Comparison of ENCODE assay signal across 1 cellular context in the genomic region with DNA sequence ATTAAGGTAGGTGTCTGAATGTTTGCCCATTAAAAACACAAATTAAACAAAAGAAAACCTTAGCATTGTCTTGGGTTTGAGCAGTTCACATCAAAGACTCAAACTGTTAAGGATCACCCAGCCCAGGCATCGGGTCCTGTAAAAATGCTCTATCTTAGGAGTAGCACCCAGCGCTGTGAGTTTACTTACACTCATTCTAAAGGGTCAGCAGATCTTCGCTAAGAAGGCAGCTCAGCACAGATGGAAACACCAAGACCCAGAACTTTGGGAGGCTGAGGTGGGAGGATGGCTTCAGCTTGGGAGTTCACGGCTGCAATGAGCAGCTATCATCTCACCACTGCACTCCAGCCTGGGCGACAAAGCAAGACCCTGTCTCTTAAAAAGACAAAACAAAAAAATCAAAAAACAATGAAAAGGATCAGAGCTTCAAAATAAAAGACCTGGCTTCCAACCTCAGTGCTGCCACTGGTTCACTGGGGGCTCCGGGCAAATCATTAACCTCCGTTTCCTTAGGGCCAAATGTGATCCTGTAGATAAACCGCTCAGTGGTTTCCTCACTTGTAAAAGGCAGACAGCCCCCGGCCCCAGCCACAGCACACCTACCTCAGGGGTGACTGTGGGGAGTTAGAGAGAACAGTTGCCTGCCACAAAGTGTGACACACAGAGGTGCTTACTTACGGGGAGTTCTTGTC.
TF ChIP-seq lines count a peak whose summit lies in the region.

No MANE protein-coding gene starts in this region.

TF ChIP-seq in HepG2, 621 proteins besides CTCF, POLR2A, EP300 and RAD21 (continues in another document):
- TF ChIP-seq, protein P1, sequence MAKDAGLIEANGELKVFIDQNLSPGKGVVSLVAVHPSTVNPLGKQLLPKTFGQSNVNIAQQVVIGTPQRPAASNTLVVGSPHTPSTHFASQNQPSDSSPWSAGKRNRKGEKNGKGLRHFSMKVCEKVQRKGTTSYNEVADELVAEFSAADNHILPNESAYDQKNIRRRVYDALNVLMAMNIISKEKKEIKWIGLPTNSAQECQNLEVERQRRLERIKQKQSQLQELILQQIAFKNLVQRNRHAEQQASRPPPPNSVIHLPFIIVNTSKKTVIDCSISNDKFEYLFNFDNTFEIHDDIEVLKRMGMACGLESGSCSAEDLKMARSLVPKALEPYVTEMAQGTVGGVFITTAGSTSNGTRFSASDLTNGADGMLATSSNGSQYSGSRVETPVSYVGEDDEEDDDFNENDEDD (CRISPR knock-in tag; IDR thresholded peaks at IDR 0.05; ENCODE audit: borderline replicate concordance): 0 out of 2 replicates have a peak, but pooled peaks have one; percentile 23
- 0 out of 2 replicates have a peak, but pooled peaks have one; percentile 54 for TF ChIP-seq ESRRA (CRISPR knock-in tag; IDR thresholded peaks at IDR 0.05; ENCODE audit: low read depth)
- 0 out of 2 replicates have a peak, but pooled peaks have one; percentile 43 for TF ChIP-seq ELF4 (CRISPR knock-in tag; IDR thresholded peaks at IDR 0.05; ENCODE audit: borderline replicate concordance)
- peak; percentile 84; the same call in 1 of the 2 replicates for TF ChIP-seq POLR2AphosphoS2 (IDR thresholded peaks at IDR 0.05; ENCODE audit: low read depth, low read length)
- TF ChIP-seq, protein P2, sequence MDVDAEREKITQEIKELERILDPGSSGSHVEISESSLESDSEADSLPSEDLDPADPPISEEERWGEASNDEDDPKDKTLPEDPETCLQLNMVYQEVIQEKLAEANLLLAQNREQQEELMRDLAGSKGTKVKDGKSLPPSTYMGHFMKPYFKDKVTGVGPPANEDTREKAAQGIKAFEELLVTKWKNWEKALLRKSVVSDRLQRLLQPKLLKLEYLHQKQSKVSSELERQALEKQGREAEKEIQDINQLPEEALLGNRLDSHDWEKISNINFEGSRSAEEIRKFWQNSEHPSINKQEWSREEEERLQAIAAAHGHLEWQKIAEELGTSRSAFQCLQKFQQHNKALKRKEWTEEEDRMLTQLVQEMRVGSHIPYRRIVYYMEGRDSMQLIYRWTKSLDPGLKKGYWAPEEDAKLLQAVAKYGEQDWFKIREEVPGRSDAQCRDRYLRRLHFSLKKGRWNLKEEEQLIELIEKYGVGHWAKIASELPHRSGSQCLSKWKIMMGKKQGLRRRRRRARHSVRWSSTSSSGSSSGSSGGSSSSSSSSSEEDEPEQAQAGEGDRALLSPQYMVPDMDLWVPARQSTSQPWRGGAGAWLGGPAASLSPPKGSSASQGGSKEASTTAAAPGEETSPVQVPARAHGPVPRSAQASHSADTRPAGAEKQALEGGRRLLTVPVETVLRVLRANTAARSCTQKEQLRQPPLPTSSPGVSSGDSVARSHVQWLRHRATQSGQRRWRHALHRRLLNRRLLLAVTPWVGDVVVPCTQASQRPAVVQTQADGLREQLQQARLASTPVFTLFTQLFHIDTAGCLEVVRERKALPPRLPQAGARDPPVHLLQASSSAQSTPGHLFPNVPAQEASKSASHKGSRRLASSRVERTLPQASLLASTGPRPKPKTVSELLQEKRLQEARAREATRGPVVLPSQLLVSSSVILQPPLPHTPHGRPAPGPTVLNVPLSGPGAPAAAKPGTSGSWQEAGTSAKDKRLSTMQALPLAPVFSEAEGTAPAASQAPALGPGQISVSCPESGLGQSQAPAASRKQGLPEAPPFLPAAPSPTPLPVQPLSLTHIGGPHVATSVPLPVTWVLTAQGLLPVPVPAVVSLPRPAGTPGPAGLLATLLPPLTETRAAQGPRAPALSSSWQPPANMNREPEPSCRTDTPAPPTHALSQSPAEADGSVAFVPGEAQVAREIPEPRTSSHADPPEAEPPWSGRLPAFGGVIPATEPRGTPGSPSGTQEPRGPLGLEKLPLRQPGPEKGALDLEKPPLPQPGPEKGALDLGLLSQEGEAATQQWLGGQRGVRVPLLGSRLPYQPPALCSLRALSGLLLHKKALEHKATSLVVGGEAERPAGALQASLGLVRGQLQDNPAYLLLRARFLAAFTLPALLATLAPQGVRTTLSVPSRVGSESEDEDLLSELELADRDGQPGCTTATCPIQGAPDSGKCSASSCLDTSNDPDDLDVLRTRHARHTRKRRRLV (CRISPR knock-in tag; IDR thresholded peaks at IDR 0.05): no peak
- TF ChIP-seq ZNF781 (CRISPR knock-in tag; IDR thresholded peaks at IDR 0.05; ENCODE audit: borderline replicate concordance, not compliant biosample characterization): no peak
- TF ChIP-seq, protein P3, sequence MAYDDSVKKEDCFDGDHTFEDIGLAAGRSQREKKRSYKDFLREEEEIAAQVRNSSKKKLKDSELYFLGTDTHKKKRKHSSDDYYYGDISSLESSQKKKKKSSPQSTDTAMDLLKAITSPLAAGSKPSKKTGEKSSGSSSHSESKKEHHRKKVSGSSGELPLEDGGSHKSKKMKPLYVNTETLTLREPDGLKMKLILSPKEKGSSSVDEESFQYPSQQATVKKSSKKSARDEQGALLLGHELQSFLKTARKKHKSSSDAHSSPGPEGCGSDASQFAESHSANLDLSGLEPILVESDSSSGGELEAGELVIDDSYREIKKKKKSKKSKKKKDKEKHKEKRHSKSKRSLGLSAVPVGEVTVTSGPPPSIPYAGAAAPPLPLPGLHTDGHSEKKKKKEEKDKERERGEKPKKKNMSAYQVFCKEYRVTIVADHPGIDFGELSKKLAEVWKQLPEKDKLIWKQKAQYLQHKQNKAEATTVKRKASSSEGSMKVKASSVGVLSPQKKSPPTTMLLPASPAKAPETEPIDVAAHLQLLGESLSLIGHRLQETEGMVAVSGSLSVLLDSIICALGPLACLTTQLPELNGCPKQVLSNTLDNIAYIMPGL (CRISPR knock-in tag; IDR thresholded peaks at IDR 0.05; ENCODE audit: borderline replicate concordance in 1 of 2, low read depth in 1 of 2): no peak
- TF ChIP-seq REPIN1 (CRISPR knock-in tag; IDR thresholded peaks at IDR 0.05; ENCODE audit: borderline replicate concordance, low read depth): peak; percentile 53; the same call in 1 of the 2 replicates
- TF ChIP-seq HNF4G (IDR thresholded peaks at IDR 0.05; ENCODE audit: borderline replicate concordance, low read depth, low read length): 0 out of 2 replicates have a peak, but pooled peaks have one; percentile 8
- no peak for TF ChIP-seq HNF4G (CRISPR knock-in tag; IDR thresholded peaks at IDR 0.05; ENCODE audit: borderline replicate concordance, low read depth)
- TF ChIP-seq ZNF652 (CRISPR knock-in tag; IDR thresholded peaks at IDR 0.05; ENCODE audit: borderline replicate concordance, low read depth): peak; percentile 21; the same call in 1 of the 2 replicates
- TF ChIP-seq ZNF629 (CRISPR knock-in tag; conservative IDR thresholded peaks at IDR 0.05): no peak
- no peak for TF ChIP-seq HIVEP1 (CRISPR knock-in tag; IDR thresholded peaks at IDR 0.05)
- peak; percentile 37 for TF ChIP-seq RBM22 (optimal IDR thresholded peaks at IDR 0.05; ENCODE audit: low read length)
- TF ChIP-seq RXRA (CRISPR knock-in tag; IDR thresholded peaks at IDR 0.05): peak; percentile 24; the same call in 1 of the 2 replicates
- TF ChIP-seq ARID5B (CRISPR knock-in tag; IDR thresholded peaks at IDR 0.05): peak; percentile 38; the same call in 1 of the 2 replicates
- peak; percentile 6; the same call in 1 of the 2 replicates for TF ChIP-seq SMC3 (IDR thresholded peaks at IDR 0.05; ENCODE audit: low read length)
- TF ChIP-seq RARA (CRISPR knock-in tag; IDR thresholded peaks at IDR 0.05): peak; percentile 9; the same call in 1 of the 2 replicates
- TF ChIP-seq, protein P4, sequence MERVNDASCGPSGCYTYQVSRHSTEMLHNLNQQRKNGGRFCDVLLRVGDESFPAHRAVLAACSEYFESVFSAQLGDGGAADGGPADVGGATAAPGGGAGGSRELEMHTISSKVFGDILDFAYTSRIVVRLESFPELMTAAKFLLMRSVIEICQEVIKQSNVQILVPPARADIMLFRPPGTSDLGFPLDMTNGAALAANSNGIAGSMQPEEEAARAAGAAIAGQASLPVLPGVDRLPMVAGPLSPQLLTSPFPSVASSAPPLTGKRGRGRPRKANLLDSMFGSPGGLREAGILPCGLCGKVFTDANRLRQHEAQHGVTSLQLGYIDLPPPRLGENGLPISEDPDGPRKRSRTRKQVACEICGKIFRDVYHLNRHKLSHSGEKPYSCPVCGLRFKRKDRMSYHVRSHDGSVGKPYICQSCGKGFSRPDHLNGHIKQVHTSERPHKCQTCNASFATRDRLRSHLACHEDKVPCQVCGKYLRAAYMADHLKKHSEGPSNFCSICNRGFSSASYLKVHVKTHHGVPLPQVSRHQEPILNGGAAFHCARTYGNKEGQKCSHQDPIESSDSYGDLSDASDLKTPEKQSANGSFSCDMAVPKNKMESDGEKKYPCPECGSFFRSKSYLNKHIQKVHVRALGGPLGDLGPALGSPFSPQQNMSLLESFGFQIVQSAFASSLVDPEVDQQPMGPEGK (CRISPR knock-in tag; IDR thresholded peaks at IDR 0.05): peak; percentile 94
- peak; percentile 62 for TF ChIP-seq GATAD2A (CRISPR knock-in tag; IDR thresholded peaks at IDR 0.05)
- TF ChIP-seq CBFB (CRISPR knock-in tag; IDR thresholded peaks at IDR 0.05): peak; percentile 6; the same call in 1 of the 2 replicates
- TF ChIP-seq SNAI1 (CRISPR knock-in tag; IDR thresholded peaks at IDR 0.05; ENCODE audit: borderline replicate concordance): 0 out of 2 replicates have a peak, but pooled peaks have one; percentile 47
- TF ChIP-seq SP2 (CRISPR knock-in tag; IDR thresholded peaks at IDR 0.05): no peak
- TF ChIP-seq MYNN (CRISPR knock-in tag; IDR thresholded peaks at IDR 0.05; ENCODE audit: low read depth): peak; percentile 100
- TF ChIP-seq AHDC1 (CRISPR knock-in tag; IDR thresholded peaks at IDR 0.05; ENCODE audit: borderline replicate concordance): 0 out of 2 replicates have a peak, but pooled peaks have one; percentile 3
- no peak for TF ChIP-seq TCF7 (IDR thresholded peaks at IDR 0.05; ENCODE audit: low read depth)
- 0 out of 2 replicates have a peak, but pooled peaks have one; percentile 14 for TF ChIP-seq ZNF615 (CRISPR knock-in tag; IDR thresholded peaks at IDR 0.05; ENCODE audit: borderline replicate concordance)
- peak; percentile 46 for TF ChIP-seq HDAC1 (CRISPR knock-in tag; IDR thresholded peaks at IDR 0.05)
- TF ChIP-seq ZNF883 (CRISPR knock-in tag; IDR thresholded peaks at IDR 0.05; ENCODE audit: not compliant biosample characterization): peak; percentile 61
- TF ChIP-seq, protein P5, sequence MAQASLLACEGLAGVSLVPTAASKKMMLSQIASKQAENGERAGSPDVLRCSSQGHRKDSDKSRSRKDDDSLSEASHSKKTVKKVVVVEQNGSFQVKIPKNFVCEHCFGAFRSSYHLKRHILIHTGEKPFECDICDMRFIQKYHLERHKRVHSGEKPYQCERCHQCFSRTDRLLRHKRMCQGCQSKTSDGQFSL (CRISPR knock-in tag; IDR thresholded peaks at IDR 0.05): no peak
- TF ChIP-seq NCOA2 (CRISPR knock-in tag; IDR thresholded peaks at IDR 0.05): 0 out of 2 replicates have a peak, but pooled peaks have one; percentile 1
- TF ChIP-seq ZMYM3 (CRISPR knock-in tag; IDR thresholded peaks at IDR 0.05): peak; percentile 29; the same call in 1 of the 2 replicates
- peak; percentile 59; the same call in 1 of the 2 replicates for TF ChIP-seq ZC3H4 (CRISPR knock-in tag; IDR thresholded peaks at IDR 0.05; ENCODE audit: borderline replicate concordance)
